ENCODE assay signal across 8 cellular contexts in genomic region chr22:37282385-37282677, GRCh38. TPM values are rescaled to one million over a fixed set of nuclear protein-coding genes. Genes with fewer than 3 reads are reported as not detected.
DNase-seq lines count a peak whose midpoint lies in the region; ATAC-seq and TF ChIP-seq lines count a peak whose summit lies in the region.

A gene with protein sequence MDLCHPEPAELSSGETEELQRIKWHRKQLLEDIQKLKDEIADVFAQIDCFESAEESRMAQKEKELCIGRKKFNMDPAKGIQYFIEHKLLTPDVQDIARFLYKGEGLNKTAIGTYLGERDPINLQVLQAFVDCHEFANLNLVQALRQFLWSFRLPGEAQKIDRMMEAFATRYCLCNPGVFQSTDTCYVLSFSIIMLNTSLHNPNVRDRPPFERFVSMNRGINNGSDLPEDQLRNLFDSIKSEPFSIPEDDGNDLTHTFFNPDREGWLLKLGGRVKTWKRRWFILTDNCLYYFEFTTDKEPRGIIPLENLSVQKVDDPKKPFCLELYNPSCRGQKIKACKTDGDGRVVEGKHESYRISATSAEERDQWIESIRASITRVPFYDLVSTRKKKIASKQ (plus strand): TSS chr22:37282508. CDS start chr22:37282570, 62 bp downstream.

- no peaks in the 10 kb centered on the region for H3K79me1 ChIP-seq in mesenchymal stem cell (replicated peaks; ENCODE audit: low read length, poor library complexity, severe bottlenecking)

- peaks cover 5% of the 10 kb centered on the region for H3K9me3 ChIP-seq in mesenchymal stem cell (ENCODE audit: control insufficient read depth, low read length)

- H3K36me3 ChIP-seq in mesenchymal stem cell (ENCODE audit: control insufficient read depth in 1 of 2, insufficient read depth in 2 of 2, low read depth in 1 of 2, low read length in 2 of 2) = no peaks in the 10 kb centered on the region

- peaks cover 38% of the 10 kb centered on the region for H3K36me3 Mint-ChIP-seq in activated naive CD4-positive, alpha-beta T cell treated with anti-CD3 and anti-CD28 coated beads, Interleukin-2, amount 10 ng/mL, durations not matched to agents 7 days and 5 days

- DNase-seq in activated naive CD4-positive, alpha-beta T cell treated with anti-CD3 and anti-CD28 coated beads, Interleukin-2, amount 10 ng/mL, durations not matched to agents 7 days and 5 days = peak; percentile 85
- DNase-seq in mesenchymal stem cell (no peak), NCI-H748 treated with DMSO at 0.1 percent for 48 hours (lab: John Stamatoyannopoulos, UW) (no peak), HK-2 (ENCODE audit: unreplicated experiment) (no peak)
- peak; percentile 78 for DNase-seq in stimulated activated naive CD4-positive, alpha-beta T cell treated with Interleukin-2 at 50 U/mL for 16 hours (lab: John Stamatoyannopoulos, UW)

- H3K27me3 Mint-ChIP-seq in activated naive CD4-positive, alpha-beta T cell treated with anti-CD3 and anti-CD28 coated beads, Interleukin-2, amount 10 ng/mL, durations not matched to agents 7 days and 5 days = peaks cover 13% of the 10 kb centered on the region

- H2BK5ac ChIP-seq in mesenchymal stem cell (ENCODE audit: low read depth, low read length, poor library complexity, severe bottlenecking) = no peak within 1 kb of the TSS

- H2BK15ac ChIP-seq in mesenchymal stem cell (ENCODE audit: low read depth, poor library complexity, severe bottlenecking) = no peak within 1 kb of the TSS

- no peak within 1 kb of the TSS for H3K9ac ChIP-seq in mesenchymal stem cell (ENCODE audit: low read length)

- no peak within 1 kb of the TSS for H3K27ac ChIP-seq in mesenchymal stem cell (ENCODE audit: low read length, poor library complexity, severe bottlenecking)

- CTCF ChIA-PET in activated naive CD4-positive, alpha-beta T cell treated with anti-CD3 and anti-CD28 coated beads, Interleukin-2, amount 10 ng/mL, durations not matched to agents 7 days and 5 days (lab: Charles Lee) = interaction anchor here (1.1 to 1.6 kb wide), 7 partner anchors 12 to 146 kb away, joined by 3 to 7 read pairs (median 4); no protein-coding TSS in a partner anchor

- ATAC-seq in HG03095 (IDR thresholded peaks at IDR 0.05; ENCODE audit: unreplicated experiment) = no peak

- H3K4me3 ChIP-seq in mesenchymal stem cell (ENCODE audit: insufficient read depth in 1 of 2, low read depth in 1 of 2, low read length in 2 of 2) = no peak within 1 kb of the TSS

- peak; percentile 54 for TF ChIP-seq POLR2A in GM19099 (IDR thresholded peaks at IDR 0.05; ENCODE audit: extremely low read depth, insufficient read length, low read depth)
- TF ChIP-seq POLR2A in Raji (IDR thresholded peaks at IDR 0.05; ENCODE audit: insufficient read depth, low read depth, low read length) = peak; percentile 38; the same call in 1 of the 2 replicates

- H3K4me1 Mint-ChIP-seq in activated naive CD4-positive, alpha-beta T cell treated with anti-CD3 and anti-CD28 coated beads, Interleukin-2, amount 10 ng/mL, durations not matched to agents 7 days and 5 days = peaks cover 50% of the 10 kb centered on the region

- H3K4me1 ChIP-seq in mesenchymal stem cell (ENCODE audit: control insufficient read depth, insufficient read depth, low read depth, low read length) = peaks cover 17% of the 10 kb centered on the region

- peak within 1 kb of the TSS; percentile 86 for H3K27ac Mint-ChIP-seq in activated naive CD4-positive, alpha-beta T cell treated with anti-CD3 and anti-CD28 coated beads, Interleukin-2, amount 10 ng/mL, durations not matched to agents 7 days and 5 days

- peak within 1 kb of the TSS; percentile 47 to 71 for H3K18ac ChIP-seq in mesenchymal stem cell (ENCODE audit: low read depth in 1 of 2, low read length in 2 of 2)

- peaks cover 0 to 36% of the 10 kb centered on the region in 2 experiments for H3K27me3 ChIP-seq in mesenchymal stem cell (ENCODE audit: control insufficient read depth in 1 of 2, insufficient read depth in 1 of 2, low read length in 2 of 2)

- H3K4ac ChIP-seq in mesenchymal stem cell (ENCODE audit: low read depth in 1 of 2, low read length in 2 of 2) = peak within 1 kb of the TSS in 1 of 2 experiments; percentile 24

- 55% methylated on average over 12 of the region's 12 CpGs for WGBS in mesenchymal stem cell

- H3K9me3 Mint-ChIP-seq in activated naive CD4-positive, alpha-beta T cell treated with anti-CD3 and anti-CD28 coated beads, Interleukin-2, amount 10 ng/mL, durations not matched to agents 7 days and 5 days = no peaks in the 10 kb centered on the region

- no peak within 1 kb of the TSS for H2BK120ac ChIP-seq in mesenchymal stem cell (ENCODE audit: low read depth, low read length)

- no peak within 1 kb of the TSS for H2AK5ac ChIP-seq in mesenchymal stem cell (ENCODE audit: low read length, severe bottlenecking)

- H2BK12ac ChIP-seq in mesenchymal stem cell (ENCODE audit: low read length in 2 of 2) = peak within 1 kb of the TSS in 1 of 2 experiments; percentile 61

- H4K91ac ChIP-seq in mesenchymal stem cell (ENCODE audit: low read length) = peak within 1 kb of the TSS; percentile 54

- no peak within 1 kb of the TSS for H3K4me2 ChIP-seq in mesenchymal stem cell (ENCODE audit: low read length, poor library complexity, severe bottlenecking)

- H4K8ac ChIP-seq in mesenchymal stem cell (ENCODE audit: low read length) = no peak within 1 kb of the TSS

- H3K23ac ChIP-seq in mesenchymal stem cell (ENCODE audit: low read length in 2 of 2) = no peak within 1 kb of the TSS

- H2AFZ ChIP-seq in mesenchymal stem cell (ENCODE audit: low read depth, low read length) = no peak within 1 kb of the TSS

- peak within 1 kb of the TSS in 1 of 2 experiments; percentile 8 for H3K14ac ChIP-seq in mesenchymal stem cell (ENCODE audit: low read length in 2 of 2)

- H3K4me3 Mint-ChIP-seq in activated naive CD4-positive, alpha-beta T cell treated with anti-CD3 and anti-CD28 coated beads, Interleukin-2, amount 10 ng/mL, durations not matched to agents 7 days and 5 days = peak within 1 kb of the TSS; percentile 85

RNA-seq across cellular contexts. Expression of the gene that starts here (rescaled TPM):
- polyA plus RNA-seq in mesenchymal stem cell (2013, experiment 1 of 2) = 0.65 TPM
- 0.41 TPM for polyA plus RNA-seq in mesenchymal stem cell (2013, experiment 2 of 2)

Comparison
In these comparisons a context has a peak if more than half of its experiments do, and no peak if none do; other contexts are left out.
1. DNase-seq: peak in activated naive CD4-positive, alpha-beta T cell treated with anti-CD3 and anti-CD28 coated beads, Interleukin-2, amount 10 ng/mL, durations not matched to agents 7 days and 5 days (single experiment) and stimulated activated naive CD4-positive, alpha-beta T cell treated with Interleukin-2 at 50 U/mL for 16 hours (single experiment); none in mesenchymal stem cell (single experiment), NCI-H748 treated with DMSO at 0.1 percent for 48 hours (single experiment) and HK-2 (single experiment).